Comparison of ENCODE assay signal across 1 cellular context in the genomic region with DNA sequence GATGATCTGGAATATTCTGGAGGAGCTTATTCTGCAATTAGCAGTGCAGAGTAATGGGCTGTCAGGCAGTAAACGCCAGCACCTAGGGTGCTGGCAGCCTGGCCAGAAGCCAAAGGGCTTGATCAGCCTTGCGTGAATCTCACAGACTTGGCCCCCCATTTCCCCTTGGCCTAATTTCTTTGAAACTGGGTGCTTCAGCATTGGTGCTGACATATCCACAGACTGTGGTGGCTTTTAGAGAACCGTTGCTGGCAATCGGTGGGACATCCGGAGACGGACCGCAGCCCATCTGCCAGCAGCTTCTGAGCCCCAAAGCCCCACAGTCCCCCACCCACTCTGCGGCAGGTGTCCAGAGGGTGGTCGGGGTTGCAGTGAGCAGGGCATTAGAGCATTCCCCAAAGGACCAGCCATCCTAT.
TF ChIP-seq lines count a peak whose summit lies in the region.

No MANE protein-coding gene starts in this region.

TF ChIP-seq in WTC11, 78 proteins besides CTCF, POLR2A, EP300 and RAD21 (continued from another document):
- TF ChIP-seq, protein P1, sequence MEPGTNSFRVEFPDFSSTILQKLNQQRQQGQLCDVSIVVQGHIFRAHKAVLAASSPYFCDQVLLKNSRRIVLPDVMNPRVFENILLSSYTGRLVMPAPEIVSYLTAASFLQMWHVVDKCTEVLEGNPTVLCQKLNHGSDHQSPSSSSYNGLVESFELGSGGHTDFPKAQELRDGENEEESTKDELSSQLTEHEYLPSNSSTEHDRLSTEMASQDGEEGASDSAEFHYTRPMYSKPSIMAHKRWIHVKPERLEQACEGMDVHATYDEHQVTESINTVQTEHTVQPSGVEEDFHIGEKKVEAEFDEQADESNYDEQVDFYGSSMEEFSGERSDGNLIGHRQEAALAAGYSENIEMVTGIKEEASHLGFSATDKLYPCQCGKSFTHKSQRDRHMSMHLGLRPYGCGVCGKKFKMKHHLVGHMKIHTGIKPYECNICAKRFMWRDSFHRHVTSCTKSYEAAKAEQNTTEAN (CRISPR knock-in tag; IDR thresholded peaks at IDR 0.05) = no peak
- TF ChIP-seq, protein P2, sequence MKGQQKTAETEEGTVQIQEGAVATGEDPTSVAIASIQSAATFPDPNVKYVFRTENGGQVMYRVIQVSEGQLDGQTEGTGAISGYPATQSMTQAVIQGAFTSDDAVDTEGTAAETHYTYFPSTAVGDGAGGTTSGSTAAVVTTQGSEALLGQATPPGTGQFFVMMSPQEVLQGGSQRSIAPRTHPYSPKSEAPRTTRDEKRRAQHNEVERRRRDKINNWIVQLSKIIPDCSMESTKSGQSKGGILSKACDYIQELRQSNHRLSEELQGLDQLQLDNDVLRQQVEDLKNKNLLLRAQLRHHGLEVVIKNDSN (CRISPR knock-in tag; IDR thresholded peaks at IDR 0.05) = no peak
- TF ChIP-seq ESRRA (CRISPR knock-in tag; IDR thresholded peaks at IDR 0.05; ENCODE audit: borderline replicate concordance) = no peak
TF ChIP-seq in WTC11: peak in this region for 0.
